ENCODE assay signal across 8 cellular contexts in genomic region chr13:21603531-21604448, GRCh38. TPM values are rescaled to one million over a fixed set of nuclear protein-coding genes. Genes with fewer than 3 reads are reported as not detected.
DNase-seq lines count a peak whose midpoint lies in the region; ATAC-seq and TF ChIP-seq lines count a peak whose summit lies in the region.

MICU2 (minus strand) TSS chr13:21604170; CDS start chr13:21604148, 22 bp downstream.

- peaks cover 2% of the 10 kb centered on the region for H3K9me3 Mint-ChIP-seq in activated CD8-positive, alpha-beta memory T cell treated with anti-CD3 and anti-CD28 coated beads, Interleukin-2, amount 10 ng/mL, durations not matched to agents 7 days and 5 days (ENCODE audit: low read depth)

- H3K36me3 Mint-ChIP-seq in activated CD8-positive, alpha-beta memory T cell treated with anti-CD3 and anti-CD28 coated beads, Interleukin-2, amount 10 ng/mL, durations not matched to agents 7 days and 5 days = peaks cover 14% of the 10 kb centered on the region

- peak within 1 kb of the TSS in 1 of 2 experiments; percentile 100 for H3K14ac ChIP-seq in mesenchymal stem cell (ENCODE audit: low read length in 2 of 2)

- peak within 1 kb of the TSS; percentile 77 for H3K27ac ChIP-seq in mesenchymal stem cell (ENCODE audit: low read length, poor library complexity, severe bottlenecking)

- peak within 1 kb of the TSS; percentile 90 for H3K27ac Mint-ChIP-seq in activated CD8-positive, alpha-beta memory T cell treated with anti-CD3 and anti-CD28 coated beads, Interleukin-2, amount 10 ng/mL, durations not matched to agents 7 days and 5 days

- DNase-seq in COLO668 (lab: John Stamatoyannopoulos, UW; ENCODE audit: unreplicated experiment) (peak; percentile 100), GM20000 (ENCODE audit: low spot score) (peak; percentile 95), HT-29 (ENCODE audit: low spot score) (peak; percentile 99), NOMO-1 treated with dmso at 0.1 percent for 144 hours (lab: John Stamatoyannopoulos, UW; ENCODE audit: unreplicated experiment) (peak; percentile 98), mesenchymal stem cell (peak; percentile 95)
- peak; percentile 96 for DNase-seq in activated CD8-positive, alpha-beta memory T cell treated with anti-CD3 and anti-CD28 coated beads, Interleukin-2, amount 10 ng/mL, durations not matched to agents 7 days and 5 days
- DNase-seq in stimulated activated CD8-positive, alpha-beta memory T cell treated with anti-CD3 and anti-CD28 coated beads, Interleukin-12 subunit alpha, Interleukin-12 subunit beta, amount 100 ng/mL, for 4 hours (ENCODE audit: low read depth) = peak; percentile 94

- peak within 1 kb of the TSS; percentile 97 for H2BK120ac ChIP-seq in mesenchymal stem cell (ENCODE audit: low read depth, low read length)

- peak within 1 kb of the TSS; percentile 92 for H2AK5ac ChIP-seq in mesenchymal stem cell (ENCODE audit: low read length, severe bottlenecking)

- peaks cover 8% of the 10 kb centered on the region for H3K79me1 ChIP-seq in mesenchymal stem cell (replicated peaks; ENCODE audit: low read length, poor library complexity, severe bottlenecking)

- H3K4me3 Mint-ChIP-seq in activated CD8-positive, alpha-beta memory T cell treated with anti-CD3 and anti-CD28 coated beads, Interleukin-2, amount 10 ng/mL, durations not matched to agents 7 days and 5 days = peak within 1 kb of the TSS; percentile 81

- H4K8ac ChIP-seq in mesenchymal stem cell (ENCODE audit: low read length) = peak within 1 kb of the TSS; percentile 100

- H3K36me3 ChIP-seq in endocrine pancreas (ENCODE audit: control insufficient read depth, insufficient read depth, low read length) (no peaks in the 10 kb centered on the region), mesenchymal stem cell (ENCODE audit: control insufficient read depth in 1 of 2, insufficient read depth in 2 of 2, low read depth in 1 of 2, low read length in 2 of 2) (peaks cover 0 to 3% of the 10 kb centered on the region in 2 experiments)

- peak; percentile 97 for ATAC-seq in activated CD8-positive, alpha-beta memory T cell treated with anti-CD3 and anti-CD28 coated beads, Interleukin-2, amount 10 ng/mL, durations not matched to agents 7 days and 5 days

- peak within 1 kb of the TSS; percentile 100 for H3K4ac ChIP-seq in mesenchymal stem cell (ENCODE audit: low read depth in 1 of 2, low read length in 2 of 2)

- no peaks in the 10 kb centered on the region for H3K27me3 Mint-ChIP-seq in activated CD8-positive, alpha-beta memory T cell treated with anti-CD3 and anti-CD28 coated beads, Interleukin-2, amount 10 ng/mL, durations not matched to agents 7 days and 5 days

- H3K27me3 ChIP-seq in endocrine pancreas (ENCODE audit: control insufficient read depth, insufficient read depth, low read length) (peaks cover 2% of the 10 kb centered on the region), mesenchymal stem cell (ENCODE audit: control insufficient read depth in 1 of 2, insufficient read depth in 1 of 2, low read length in 2 of 2) (no peaks in the 10 kb centered on the region)

- H3K9me3 ChIP-seq in endocrine pancreas (ENCODE audit: control insufficient read depth, low read length) (no peaks in the 10 kb centered on the region), mesenchymal stem cell (ENCODE audit: control insufficient read depth, low read length) (no peaks in the 10 kb centered on the region)

- H2BK15ac ChIP-seq in mesenchymal stem cell (ENCODE audit: low read depth, poor library complexity, severe bottlenecking) = peak within 1 kb of the TSS; percentile 100

- peaks cover 30% of the 10 kb centered on the region for H3K4me1 Mint-ChIP-seq in activated CD8-positive, alpha-beta memory T cell treated with anti-CD3 and anti-CD28 coated beads, Interleukin-2, amount 10 ng/mL, durations not matched to agents 7 days and 5 days

- peak within 1 kb of the TSS in 1 of 2 experiments; percentile 86 for H2BK12ac ChIP-seq in mesenchymal stem cell (ENCODE audit: low read length in 2 of 2)

- H3K4me3 ChIP-seq in endocrine pancreas (ENCODE audit: control insufficient read depth, insufficient read depth, low read length) = peak within 1 kb of the TSS; percentile 79
- H3K4me3 ChIP-seq in mesenchymal stem cell (ENCODE audit: insufficient read depth in 1 of 2, low read depth in 1 of 2, low read length in 2 of 2) = peak within 1 kb of the TSS; percentile 98 to 100

- H2AFZ ChIP-seq in mesenchymal stem cell (ENCODE audit: low read depth, low read length) = peak within 1 kb of the TSS; percentile 100

- peak within 1 kb of the TSS in 1 of 2 experiments; percentile 96 for H3K23ac ChIP-seq in mesenchymal stem cell (ENCODE audit: low read length in 2 of 2)

- H3K9ac ChIP-seq in endocrine pancreas (ENCODE audit: control insufficient read depth, insufficient read depth, low read length) = peak within 1 kb of the TSS; percentile 84
- peak within 1 kb of the TSS; percentile 98 for H3K9ac ChIP-seq in mesenchymal stem cell (ENCODE audit: low read length)

- H2BK5ac ChIP-seq in mesenchymal stem cell (ENCODE audit: low read depth, low read length, poor library complexity, severe bottlenecking) = peak within 1 kb of the TSS; percentile 99

- under 1% methylated on average over 73 of the region's 77 CpGs for WGBS in mesenchymal stem cell

- peak within 1 kb of the TSS; percentile 78 for H3K4me2 ChIP-seq in mesenchymal stem cell (ENCODE audit: low read length, poor library complexity, severe bottlenecking)

- TF ChIP-seq CTCF in GM20000 (IDR thresholded peaks at IDR 0.05; ENCODE audit: extremely low read depth, missing control alignments) = no peak

- H4K91ac ChIP-seq in mesenchymal stem cell (ENCODE audit: low read length) = peak within 1 kb of the TSS; percentile 99

- H3K4me1 ChIP-seq in endocrine pancreas (ENCODE audit: control insufficient read depth, insufficient read depth, low read length) = no peaks in the 10 kb centered on the region
- peaks cover 1% of the 10 kb centered on the region for H3K4me1 ChIP-seq in mesenchymal stem cell (ENCODE audit: control insufficient read depth, insufficient read depth, low read depth, low read length)

- CTCF ChIA-PET in activated CD8-positive, alpha-beta memory T cell treated with anti-CD3 and anti-CD28 coated beads, Interleukin-2, amount 10 ng/mL, durations not matched to agents 7 days and 5 days (lab: Charles Lee) = interaction anchor here (1.0 to 3.0 kb wide), 7 partner anchors 23 to 306 kb away, joined by 3 to 20 read pairs (median 4); partner anchors contain the start of gene FGF9

- H3K18ac ChIP-seq in mesenchymal stem cell (ENCODE audit: low read depth in 1 of 2, low read length in 2 of 2) = peak within 1 kb of the TSS; percentile 100

RNA-seq across cellular contexts. Expression of gene MICU2, which starts in this region (rescaled TPM):
- total RNA-seq in HT-29 (2014; rRNA removed; shearing (Covaris generic)) = 148 and 170 TPM in 2 replicates
- total RNA-seq in activated CD8-positive, alpha-beta memory T cell treated with anti-CD3 and anti-CD28 coated beads, Interleukin-2, amount 10 ng/mL, durations not matched to agents 7 days and 5 days = 10 to 100 TPM; 34.6 to 35.1 TPM
- 30.4 TPM for polyA plus RNA-seq in mesenchymal stem cell (2013, experiment 1 of 2)
- polyA plus RNA-seq in mesenchymal stem cell (2013, experiment 2 of 2) = 33.1 TPM

Comparison
In these comparisons a context has a peak if more than half of its experiments do, and no peak if none do; other contexts are left out.
1. Peak in every context shown above with its lines: DNase-seq, ATAC-seq, H3K4me3 ChIP-seq and H3K27ac ChIP-seq.